Comparison of ENCODE assay signal across 17 cellular contexts in the genomic region with DNA sequence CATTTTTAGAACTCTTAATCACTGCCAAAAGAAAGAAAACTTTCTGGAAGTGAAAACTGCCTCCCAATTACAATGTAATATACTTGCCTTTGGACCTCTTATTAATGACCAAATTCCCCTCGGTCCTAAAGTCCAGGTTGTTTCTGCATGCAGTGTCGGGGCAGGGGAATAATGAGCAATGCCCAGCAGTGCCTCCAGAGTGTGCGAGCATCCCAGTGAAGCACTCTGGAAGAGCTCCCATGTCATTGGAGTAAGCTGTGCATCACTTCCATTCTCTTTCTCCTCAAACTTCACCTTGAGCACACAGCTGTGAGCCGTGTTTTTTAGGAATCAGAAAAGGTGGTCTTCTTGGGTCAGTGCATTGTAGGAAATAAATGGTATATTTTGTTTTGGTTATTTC.
A peak's percentile ranks its signal among the peaks of the same experiment; 100 is the strongest.
DNase-seq lines count a peak whose midpoint lies in the region; ATAC-seq and TF ChIP-seq lines count a peak whose summit lies in the region.
"Had no signal": no experiment of that assay in that cellular context is flagged by ENCODE, and none has a peak within 500 bp of the region (broad histone marks: within the 10 kb centered on the region; RNA-seq: fewer than 3 reads in every experiment).

No MANE protein-coding gene starts in this region.

- intact Hi-C loops in IMR-90 (cut with micrococcal nuclease): no loop called here

- no peak overlapping the region for H2BK5ac ChIP-seq in IMR-90 (ENCODE audit: low read depth, low read length, poor library complexity, severe bottlenecking)

- no peak for ATAC-seq in IMR-90 (ENCODE audit: low read depth)
- no peak for ATAC-seq in GM19023 (IDR thresholded peaks at IDR 0.05; ENCODE audit: unreplicated experiment)
- ATAC-seq in HG03354 (IDR thresholded peaks at IDR 0.05; ENCODE audit: poor library complexity, severe bottlenecking, unreplicated experiment): no peak
- ATAC-seq in GM21423 (IDR thresholded peaks at IDR 0.05; ENCODE audit: unreplicated experiment): no peak
- ATAC-seq: A549; CD8-positive, alpha-beta T cell; HCT116 had no signal

- no peaks in the 10 kb centered on the region for H3K36me3 ChIP-seq in IMR-90 (ENCODE audit: control insufficient read depth, insufficient read depth, low read length)
- H3K36me3 ChIP-seq in WERI-Rb-1: no peaks in the 10 kb centered on the region
- no peaks in the 10 kb centered on the region for H3K36me3 ChIP-seq in neutrophil

- H3K56ac ChIP-seq in IMR-90 (ENCODE audit: extremely low read depth, insufficient read depth, low read length): no peak overlapping the region

- H3K27me3 ChIP-seq in IMR-90 (ENCODE audit: control insufficient read depth, insufficient read depth, low read length) (no peaks in the 10 kb centered on the region), WERI-Rb-1 (ENCODE audit: insufficient read depth, low read depth, severe bottlenecking) (no peaks in the 10 kb centered on the region), neutrophil (no peaks in the 10 kb centered on the region)

- no peak overlapping the region for H2AFZ ChIP-seq in IMR-90 (replicated peaks; ENCODE audit: low read length, poor library complexity)

- H3K23ac ChIP-seq in IMR-90 (ENCODE audit: low read depth, low read length): peak overlapping the region; percentile 11; the same call in 1 of the 2 replicates

- peaks cover 56 to 90% of the 10 kb centered on the region in 2 experiments for H3K79me1 ChIP-seq in IMR-90 (ENCODE audit: low read depth in 1 of 2, low read length in 2 of 2)

- no TSS peak for BruUV-seq in IMR-90 (replicated peaks; lab: Mats Ljungman, UMichigan)

- H2BK20ac ChIP-seq in IMR-90 (ENCODE audit: low read depth, low read length): no peak overlapping the region

- H3K9me1 ChIP-seq in IMR-90 (ENCODE audit: insufficient read depth, low read length): peaks cover 22% of the 10 kb centered on the region

- H3K4me3 ChIP-seq in IMR-90 (ENCODE audit: insufficient read depth, low read depth, low read length): no peak overlapping the region
- H3K4me3 ChIP-seq in WERI-Rb-1 (ENCODE audit: low read depth, low read length): no peak overlapping the region
- H3K4me3 ChIP-seq in neutrophil (ENCODE audit: low read depth in 1 of 2, low read length in 1 of 2): peak overlapping the region in 1 of 2 experiments; percentile 57
- H3K4me3 ChIP-seq: A549 had no signal

- CTCF ChIA-PET in IMR-90 (lab: Yijun Ruan, JAX): interaction anchor here (1.3 kb wide), 1 partner anchor 53 kb away, joined by 3 read pairs; no protein-coding TSS in a partner anchor

- H3K9me3 ChIP-seq in IMR-90 (ENCODE audit: control insufficient read depth, insufficient read depth, low read length) (no peaks in the 10 kb centered on the region), WERI-Rb-1 (ENCODE audit: severe bottlenecking) (no peaks in the 10 kb centered on the region), neutrophil (no peaks in the 10 kb centered on the region)
- H3K9me3 ChIP-seq: A549 had no signal

- TF ChIP-seq RAD21 in IMR-90 (IDR thresholded peaks at IDR 0.05; ENCODE audit: low read length): no peak

- no peak overlapping the region for H3K14ac ChIP-seq in IMR-90 (replicated peaks; ENCODE audit: low read depth, low read length)

- H2BK15ac ChIP-seq in IMR-90 (ENCODE audit: low read depth, low read length): no peak overlapping the region

- H2BK120ac ChIP-seq in IMR-90 (ENCODE audit: low read depth, low read length): 0 out of 2 replicates have a peak overlapping the region, but pooled peaks have one; percentile 9

- WGBS in IMR-90 (ENCODE audit: extremely low coverage in 2 of 2, insufficient read length in 1 of 2), 2 experiments: 60% methylated on average over 1 of the region's 4 CpGs; no CpG with 5 or more reads in 1 of the 2 experiments

- DNase-seq in DMS79 treated with DMSO at 0.1 percent for 48 hours (lab: John Stamatoyannopoulos, UW): peak; percentile 47
- no peak for DNase-seq in DMS79 (lab: John Stamatoyannopoulos, UW)
- DNase-seq in IMR-90: no peak
- peak; percentile 26 for DNase-seq in WERI-Rb-1
- DNase-seq: AML-193, Calu3, GOT3, H7, HFFc6 had no signal

- H3K18ac ChIP-seq in IMR-90 (ENCODE audit: low read depth, low read length): no peak overlapping the region

- H3K27ac ChIP-seq in IMR-90 (ENCODE audit: insufficient read depth, low read length) (no peak overlapping the region), WERI-Rb-1 (no peak overlapping the region), neutrophil (peak overlapping the region; percentile 92)
- H3K27ac ChIP-seq: 22Rv1, A549 had no signal

- no peak for TF ChIP-seq CTCF in IMR-90 (conservative IDR thresholded peaks at IDR 0.05; ENCODE audit: low read depth, low read length)
- TF ChIP-seq CTCF in WERI-Rb-1 (IDR thresholded peaks at IDR 0.05; ENCODE audit: low read depth, low read length): peak; percentile 58
- TF ChIP-seq CTCF in neutrophil (IDR thresholded peaks at IDR 0.05): no peak

- POLR2A ChIA-PET in IMR-90 (lab: Charles Lee; ENCODE audit: unreplicated experiment): no interaction called here

- no peak overlapping the region; the same call in 1 of the 2 replicates for H2AK5ac ChIP-seq in IMR-90 (ENCODE audit: low read depth, low read length)

- H3K4me1 ChIP-seq in IMR-90 (ENCODE audit: control insufficient read depth, insufficient read depth, low read length): peaks cover 26% of the 10 kb centered on the region
- peaks cover 83 to 100% of the 10 kb centered on the region in 2 experiments for H3K4me1 ChIP-seq in neutrophil (ENCODE audit: control insufficient read depth in 1 of 2, insufficient read depth in 1 of 2, low read depth in 1 of 2, low read length in 1 of 2)

- TF ChIP-seq POLR2A in IMR-90 (IDR thresholded peaks at IDR 0.05; ENCODE audit: low read depth, low read length): no peak

- H4K20me1 ChIP-seq in IMR-90 (ENCODE audit: insufficient read depth, low read length): peaks cover 17% of the 10 kb centered on the region

- H4K5ac ChIP-seq in IMR-90 (ENCODE audit: low read depth, low read length): no peak overlapping the region

- H3K4ac ChIP-seq in IMR-90 (ENCODE audit: low read depth, low read length): peak overlapping the region; percentile 5

- in situ Hi-C loops in IMR-90 (cut with MboI; ENCODE audit: low sequenced_read_pairs): no loop called here

- H4K8ac ChIP-seq in IMR-90 (ENCODE audit: low read depth in 2 of 2, low read length in 2 of 2): no peak overlapping the region

- H3K4me2 ChIP-seq in IMR-90 (ENCODE audit: low read depth, low read length): no peak overlapping the region
- H3K4me2 ChIP-seq: A549 had no signal

- no peak overlapping the region for H3K9ac ChIP-seq in IMR-90 (ENCODE audit: low read depth, low read length)

- H2AK9ac ChIP-seq in IMR-90 (replicated peaks; ENCODE audit: low read depth, low read length, poor library complexity): no peak overlapping the region

- dilution Hi-C loops in IMR-90 (cut with HindIII; ENCODE audit: low sequenced_read_pairs, unreplicated experiment): no loop called here

- H4K91ac ChIP-seq in IMR-90 (ENCODE audit: insufficient read depth, low read depth, low read length): no peak overlapping the region

TF ChIP-seq in IMR-90, 13 proteins besides CTCF, POLR2A, EP300 and RAD21:
- TF ChIP-seq MAFK (IDR thresholded peaks at IDR 0.05; ENCODE audit: low read depth, low read length): no peak
- TF ChIP-seq BHLHE40 (IDR thresholded peaks at IDR 0.05; ENCODE audit: low read depth, low read length): no peak
- TF ChIP-seq MXI1 (IDR thresholded peaks at IDR 0.05; ENCODE audit: borderline replicate concordance, low read depth, low read length): no peak
- no peak for TF ChIP-seq CEBPB (IDR thresholded peaks at IDR 0.05; ENCODE audit: low read depth, low read length)
- no peak for TF ChIP-seq RFX5 (IDR thresholded peaks at IDR 0.05; ENCODE audit: low read depth, low read length)
- no peak for TF ChIP-seq CHD1 (IDR thresholded peaks at IDR 0.05; ENCODE audit: low read depth, low read length)
- no peak for TF ChIP-seq FOS (IDR thresholded peaks at IDR 0.05; ENCODE audit: low read depth, low read length)
- no peak for TF ChIP-seq NFE2L2 (IDR thresholded peaks at IDR 0.05; ENCODE audit: low read depth, low read length)
- TF ChIP-seq SMC3 (IDR thresholded peaks at IDR 0.05; ENCODE audit: low read depth, low read length): no peak

Comparison
In these comparisons a context has a peak if more than half of its experiments do, and no peak if none do; other contexts are left out.
1. DNase-seq: peak in DMS79 treated with DMSO at 0.1 percent for 48 hours (single experiment) and WERI-Rb-1 (single experiment); none in DMS79 (single experiment) and IMR-90 (single experiment).